In the genomic region with DNA sequence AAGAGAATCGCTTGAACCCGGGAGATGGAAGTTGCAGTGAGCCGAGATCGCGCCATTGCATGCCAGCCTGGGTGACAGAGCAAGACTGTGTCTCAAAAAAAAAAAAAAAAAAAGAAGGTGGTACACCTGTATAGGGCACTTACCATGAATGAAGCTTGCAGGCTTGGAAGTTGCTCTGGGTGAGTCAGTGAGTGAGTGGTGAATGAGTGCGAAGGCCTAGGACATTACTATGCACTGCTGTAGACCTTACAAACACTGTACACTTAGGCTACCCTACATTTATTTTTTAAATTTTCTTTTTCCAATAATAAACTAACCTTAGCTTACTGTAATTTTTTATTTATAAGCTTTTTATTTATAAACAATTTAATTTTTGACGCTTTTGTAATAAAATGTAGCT, we compare ENCODE assay signal across 18 cellular contexts.
A peak's percentile ranks its signal among the peaks of the same experiment; 100 is the strongest.
DNase-seq lines count a peak whose midpoint lies in the region; ATAC-seq and TF ChIP-seq lines count a peak whose summit lies in the region.
"Had no signal": no experiment of that assay in that cellular context is flagged by ENCODE, and none has a peak within 500 bp of the region (broad histone marks: within the 10 kb centered on the region; RNA-seq: fewer than 3 reads in every experiment).

No MANE protein-coding gene starts in this region.

- in situ Hi-C loops in mammary epithelial cell (cut with MboI; ENCODE audit: low sequenced_read_pairs in 2 of 2) = no loop called here

- no peak overlapping the region for H3K4me2 ChIP-seq in mammary epithelial cell (ENCODE audit: insufficient read depth, low read depth, low read length)
- H3K4me2 ChIP-seq: BLaER1 treated with 17β-estradiol and CSF1 and Interleukin-3, amounts not matched to agents 10 nM and 100 nM had no signal

- no peaks in the 10 kb centered on the region for H3K9me3 Mint-ChIP-seq in activated T-helper 1 cell treated with anti-CD3 and anti-CD28 coated beads, Interleukin-12 subunit alpha, Interleukin-12 subunit beta, Interleukin-2, Interleukin-4 antibody, amounts not matched to agents 30 ng/mL and 10 ng/mL and 1 ng/mL, durations not matched to agents 14 hours and 24 hours and 36 hours
- no peaks in the 10 kb centered on the region for H3K9me3 Mint-ChIP-seq in stimulated activated effector memory CD8-positive, alpha-beta T cell treated with anti-CD3 and anti-CD28 coated beads, Interleukin-12 subunit alpha, Interleukin-12 subunit beta, amount 100 ng/mL, for 72 hours
- H3K9me3 Mint-ChIP-seq: CD4-positive, CD25-positive, alpha-beta regulatory T cell had no signal

- H3K27me3 ChIP-seq in mammary epithelial cell (ENCODE audit: insufficient read depth, low read length) (no peaks in the 10 kb centered on the region), breast epithelium (no peaks in the 10 kb centered on the region)
- H3K27me3 ChIP-seq: BLaER1 treated with 17β-estradiol and CSF1 and Interleukin-3, amounts not matched to agents 10 nM and 100 nM had no signal

- no peak overlapping the region for H3K9ac ChIP-seq in mammary epithelial cell (ENCODE audit: insufficient read depth, low read length)
- H3K9ac ChIP-seq: BLaER1 treated with 17β-estradiol and CSF1 and Interleukin-3, amounts not matched to agents 10 nM and 100 nM had no signal

- H3K9me3 ChIP-seq in mammary epithelial cell (replicated peaks; ENCODE audit: insufficient read depth, low read length) = no peaks in the 10 kb centered on the region
- no peaks in the 10 kb centered on the region for H3K9me3 ChIP-seq in breast epithelium

- H3K36me3 Mint-ChIP-seq in activated T-helper 1 cell treated with anti-CD3 and anti-CD28 coated beads, Interleukin-12 subunit alpha, Interleukin-12 subunit beta, Interleukin-2, Interleukin-4 antibody, amounts not matched to agents 30 ng/mL and 10 ng/mL and 1 ng/mL, durations not matched to agents 14 hours and 24 hours and 36 hours (ENCODE audit: low read depth) = peaks cover 45% of the 10 kb centered on the region
- peaks cover 40% of the 10 kb centered on the region for H3K36me3 Mint-ChIP-seq in stimulated activated effector memory CD8-positive, alpha-beta T cell treated with anti-CD3 and anti-CD28 coated beads, Interleukin-12 subunit alpha, Interleukin-12 subunit beta, amount 100 ng/mL, for 72 hours

- DNase-seq in mammary epithelial cell = peak; percentile 49
- no peak for DNase-seq in breast epithelium (ENCODE audit: low spot score in 2 of 2)
- peak; percentile 54 for DNase-seq in RKO (ENCODE audit: low spot score)
- DNase-seq in epithelial cell of esophagus (ENCODE audit: low read depth) = peak; percentile 52
- peak; percentile 35 for DNase-seq in renal cortical epithelial cell (ENCODE audit: low read depth)
- no peak for DNase-seq in activated T-helper 1 cell treated with anti-CD3 and anti-CD28 coated beads, Interleukin-12 subunit alpha, Interleukin-12 subunit beta, Interleukin-2, Interleukin-4 antibody, amounts not matched to agents 30 ng/mL and 10 ng/mL and 1 ng/mL, durations not matched to agents 14 hours and 24 hours and 36 hours (ENCODE audit: low spot score)
- DNase-seq in NCI-H2171 (lab: John Stamatoyannopoulos, UW) = no peak
- no peak for DNase-seq in stimulated activated effector memory CD8-positive, alpha-beta T cell treated with anti-CD3 and anti-CD28 coated beads, Interleukin-12 subunit alpha, Interleukin-12 subunit beta, amount 100 ng/mL, for 72 hours (ENCODE audit: low spot score in 2 of 2)
- DNase-seq: 8988T; ACHN; CD4-positive, CD25-positive, alpha-beta regulatory T cell; DMS 273 treated with DMSO at 0.1 percent for 48 hours; DMS79; GDM1; GOT3; H9 had no signal

- H3K4me1 ChIP-seq in mammary epithelial cell (ENCODE audit: insufficient read depth, low read length) (no peaks in the 10 kb centered on the region), breast epithelium (no peaks in the 10 kb centered on the region)

- H3K4me3 Mint-ChIP-seq in activated T-helper 1 cell treated with anti-CD3 and anti-CD28 coated beads, Interleukin-12 subunit alpha, Interleukin-12 subunit beta, Interleukin-2, Interleukin-4 antibody, amounts not matched to agents 30 ng/mL and 10 ng/mL and 1 ng/mL, durations not matched to agents 14 hours and 24 hours and 36 hours = no peak overlapping the region
- H3K4me3 Mint-ChIP-seq in stimulated activated effector memory CD8-positive, alpha-beta T cell treated with anti-CD3 and anti-CD28 coated beads, Interleukin-12 subunit alpha, Interleukin-12 subunit beta, amount 100 ng/mL, for 72 hours = no peak overlapping the region
- H3K4me3 Mint-ChIP-seq: H9 had no signal

- H3K4me3 ChIP-seq in mammary epithelial cell (replicated peaks in 1 of 3; ENCODE audit: insufficient read depth in 1 of 3, low read depth in 2 of 3, low read length in 3 of 3) = no peak overlapping the region
- no peak overlapping the region for H3K4me3 ChIP-seq in breast epithelium
- H3K4me3 ChIP-seq in epithelial cell of esophagus (ENCODE audit: low read length) = no peak overlapping the region
- H3K4me3 ChIP-seq: BLaER1 treated with 17β-estradiol and CSF1 and Interleukin-3, amounts not matched to agents 10 nM and 100 nM had no signal

- intact Hi-C loops in mammary epithelial cell (cut with micrococcal nuclease) (no loop called here), breast epithelium (cut with DNase I; ENCODE audit: low total_unique reads) (no loop called here)
- intact Hi-C loops in activated T-helper 1 cell treated with anti-CD3 and anti-CD28 coated beads, Interleukin-12 subunit alpha, Interleukin-12 subunit beta, Interleukin-2, Interleukin-4 antibody, amounts not matched to agents 30 ng/mL and 10 ng/mL and 1 ng/mL, durations not matched to agents 14 hours and 24 hours and 36 hours (cut with micrococcal nuclease) = no loop called here

- peaks cover 50% of the 10 kb centered on the region for H3K36me3 ChIP-seq in mammary epithelial cell (ENCODE audit: insufficient read depth, low read length)
- H3K36me3 ChIP-seq in breast epithelium = no peaks in the 10 kb centered on the region

- no TSS peak for BruUV-seq in mammary epithelial cell (replicated peaks; lab: Mats Ljungman, UMichigan)

- peaks cover 10% of the 10 kb centered on the region for H3K79me2 ChIP-seq in mammary epithelial cell (ENCODE audit: insufficient read depth, low read length)

- H3K4me1 Mint-ChIP-seq in activated T-helper 1 cell treated with anti-CD3 and anti-CD28 coated beads, Interleukin-12 subunit alpha, Interleukin-12 subunit beta, Interleukin-2, Interleukin-4 antibody, amounts not matched to agents 30 ng/mL and 10 ng/mL and 1 ng/mL, durations not matched to agents 14 hours and 24 hours and 36 hours (ENCODE audit: low read depth) = no peaks in the 10 kb centered on the region
- H3K4me1 Mint-ChIP-seq in stimulated activated effector memory CD8-positive, alpha-beta T cell treated with anti-CD3 and anti-CD28 coated beads, Interleukin-12 subunit alpha, Interleukin-12 subunit beta, amount 100 ng/mL, for 72 hours = peaks cover 26% of the 10 kb centered on the region

- no peak for ATAC-seq in stimulated activated effector memory CD8-positive, alpha-beta T cell treated with anti-CD3 and anti-CD28 coated beads, Interleukin-12 subunit alpha, Interleukin-12 subunit beta, amount 100 ng/mL, for 72 hours
- ATAC-seq: HepG2 had no signal

- no peak for TF ChIP-seq POLR2A in breast epithelium (IDR thresholded peaks at IDR 0.05)

- H3K27ac ChIP-seq in mammary epithelial cell (ENCODE audit: insufficient read depth, low read depth, low read length) = no peak overlapping the region
- no peak overlapping the region for H3K27ac ChIP-seq in breast epithelium
- H3K27ac ChIP-seq: BLaER1 treated with 17β-estradiol and CSF1 and Interleukin-3, amounts not matched to agents 10 nM and 100 nM had no signal

- dilution Hi-C loops in mammary epithelial cell (cut with HindIII; ENCODE audit: low sequenced_read_pairs) = loop anchor here (5.0 kb wide), 2 partner anchors 69 to 91 kb away; no protein-coding TSS in a partner anchor

- TF ChIP-seq CTCF in mammary epithelial cell (conservative IDR thresholded peaks at IDR 0.05 in 1 of 2, IDR thresholded peaks at IDR 0.05 in 1 of 2; ENCODE audit: extremely low read depth in 1 of 2, insufficient read depth in 1 of 2, low read depth in 1 of 2, low read length in 2 of 2) (no peak), breast epithelium (IDR thresholded peaks at IDR 0.05) (no peak), epithelial cell of esophagus (IDR thresholded peaks at IDR 0.05; ENCODE audit: insufficient read depth, low read depth, low read length, missing control alignments) (no peak)

- H3K27ac Mint-ChIP-seq in activated T-helper 1 cell treated with anti-CD3 and anti-CD28 coated beads, Interleukin-12 subunit alpha, Interleukin-12 subunit beta, Interleukin-2, Interleukin-4 antibody, amounts not matched to agents 30 ng/mL and 10 ng/mL and 1 ng/mL, durations not matched to agents 14 hours and 24 hours and 36 hours = no peak overlapping the region
- H3K27ac Mint-ChIP-seq in stimulated activated effector memory CD8-positive, alpha-beta T cell treated with anti-CD3 and anti-CD28 coated beads, Interleukin-12 subunit alpha, Interleukin-12 subunit beta, amount 100 ng/mL, for 72 hours = no peak overlapping the region
- H3K27ac Mint-ChIP-seq: H9 had no signal

- H3K27me3 Mint-ChIP-seq in activated T-helper 1 cell treated with anti-CD3 and anti-CD28 coated beads, Interleukin-12 subunit alpha, Interleukin-12 subunit beta, Interleukin-2, Interleukin-4 antibody, amounts not matched to agents 30 ng/mL and 10 ng/mL and 1 ng/mL, durations not matched to agents 14 hours and 24 hours and 36 hours (ENCODE audit: insufficient read depth) = no peaks in the 10 kb centered on the region
- H3K27me3 Mint-ChIP-seq: CD4-positive, CD25-positive, alpha-beta regulatory T cell had no signal

- CTCF ChIA-PET in mammary epithelial cell (lab: Charles Lee; ENCODE audit: low non-redundant PET) = no interaction called here

- H4K20me1 ChIP-seq in mammary epithelial cell (ENCODE audit: insufficient read depth, low read length) = no peaks in the 10 kb centered on the region

- H2AFZ ChIP-seq in mammary epithelial cell (ENCODE audit: low read depth, low read length) = no peak overlapping the region

- 100% methylated on average over 7 of the region's 7 CpGs for WGBS in mammary epithelial cell (ENCODE audit: low coverage, missing lambda C conversion rate)

Comparison
In these comparisons a context has a peak if more than half of its experiments do, and no peak if none do; other contexts are left out.
1. DNase-seq: peak in mammary epithelial cell (single experiment), RKO (single experiment), epithelial cell of esophagus (single experiment) and renal cortical epithelial cell (single experiment); none in breast epithelium (0 of 2), activated T-helper 1 cell treated with anti-CD3 and anti-CD28 coated beads, Interleukin-12 subunit alpha, Interleukin-12 subunit beta, Interleukin-2, Interleukin-4 antibody, amounts not matched to agents 30 ng/mL and 10 ng/mL and 1 ng/mL, durations not matched to agents 14 hours and 24 hours and 36 hours (single experiment), NCI-H2171 (single experiment) and stimulated activated effector memory CD8-positive, alpha-beta T cell treated with anti-CD3 and anti-CD28 coated beads, Interleukin-12 subunit alpha, Interleukin-12 subunit beta, amount 100 ng/mL, for 72 hours (0 of 2).